26 cellular contexts compared by ENCODE assay signal in the genomic region with DNA sequence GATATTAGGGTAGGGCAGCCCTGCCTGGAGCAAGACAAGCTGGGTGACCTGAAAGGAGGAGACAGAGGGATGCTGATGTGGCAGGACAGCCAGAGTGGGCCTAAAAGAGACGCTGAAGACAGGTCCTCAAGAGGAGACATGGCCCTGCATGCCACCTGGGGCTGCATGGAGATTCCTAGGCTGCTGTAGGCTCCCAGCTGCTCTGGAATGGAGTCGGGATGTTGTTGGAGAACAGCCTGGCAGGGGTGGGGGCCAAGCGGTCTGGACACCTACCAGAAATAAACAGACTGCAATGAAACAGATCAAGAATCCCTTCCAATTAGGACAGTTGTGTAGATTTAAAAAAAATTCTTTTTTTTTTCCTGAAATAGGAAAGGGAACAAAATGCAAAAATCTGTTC.
"Had no signal": no experiment of that assay in that cellular context is flagged by ENCODE, and none has a peak within 500 bp of the region (broad histone marks: within the 10 kb centered on the region; RNA-seq: fewer than 3 reads in every experiment).

No MANE protein-coding gene starts in this region.

- H3K4me3 ChIP-seq: ovary, prostate gland, right lobe of liver, sigmoid colon, stomach, thoracic aorta, thyroid gland, tibial nerve, upper lobe of left lung, vagina had no signal

- DNase-seq: naive thymus-derived CD8-positive, alpha-beta T cell; nephron progenitor cell; occipital lobe; ovary; right cardiac atrium; right lobe of liver; sigmoid colon; stimulated activated CD4-positive, alpha-beta T cell treated with anti-CD3 and anti-CD28 coated beads, Interleukin-15, amount 100 ng/mL, for 24 hours; stimulated activated CD4-positive, alpha-beta T cell treated with anti-CD3 and anti-CD28 coated beads, Interleukin-2, amount 100 ng/mL, for 24 hours; stimulated activated CD4-positive, alpha-beta T cell treated with anti-CD3 and anti-CD28 coated beads, Interleukin-2, amount 100 ng/mL, for 48 hours; stimulated activated CD4-positive, alpha-beta T cell treated with anti-CD3 and anti-CD28 coated beads, Interleukin-4, amount 100 ng/mL, for 24 hours; stimulated activated naive B cell treated with anti-CD40 and anti-IgM and Interleukin-4, amounts not matched to agents 10 μg/mL and 1 μg/mL and 100 μg/mL, for 72 hours; stimulated activated naive CD4-positive, alpha-beta T cell treated with Interleukin-2 at 50 U/mL for 16 hours; stomach; thyroid gland; trophoblast cell had no signal

- H3K4me1 ChIP-seq: parathyroid adenoma, prostate gland, right lobe of liver, sigmoid colon, stomach, thyroid gland, tibial nerve, upper lobe of left lung, vagina had no signal

- H3K9me3 ChIP-seq: ovary, prostate gland, right lobe of liver, sigmoid colon, stomach, thoracic aorta, thyroid gland, upper lobe of left lung, vagina had no signal

- H2AFZ ChIP-seq: parathyroid adenoma had no signal

- H3K36me3 ChIP-seq: ovary, prostate gland, right lobe of liver, sigmoid colon, stomach, thoracic aorta, thyroid gland, tibial nerve, upper lobe of left lung, vagina had no signal

- ATAC-seq: naive thymus-derived CD8-positive, alpha-beta T cell; natural killer cell treated with Interleukin-12 subunit alpha and Interleukin-12 subunit beta and Interleukin-15 and Interleukin-18, amount 100 ng/mL, for 72 hours; right cardiac atrium; right lobe of liver; stimulated activated effector memory CD8-positive, alpha-beta T cell treated with anti-CD3 and anti-CD28 coated beads, Interleukin-12 subunit alpha, Interleukin-12 subunit beta, amount 100 ng/mL, for 72 hours; stimulated activated naive B cell treated with anti-CD40 and anti-IgM and Interleukin-4, amounts not matched to agents 10 μg/mL and 1 μg/mL and 100 μg/mL, for 72 hours had no signal

- H3K27ac ChIP-seq: ovary, parathyroid adenoma, prostate gland, right lobe of liver, sigmoid colon, stomach, thoracic aorta, thyroid gland, tibial nerve, upper lobe of left lung, vagina had no signal

- FAIRE-seq: small intestine, urothelium cell line had no signal

- H3K9ac ChIP-seq: parathyroid adenoma had no signal

- H3K27me3 ChIP-seq: ovary, right lobe of liver, sigmoid colon, thyroid gland, tibial nerve, upper lobe of left lung, vagina had no signal

- H3K79me2 ChIP-seq: parathyroid adenoma had no signal
